ENCODE assay signal across 9 cellular contexts in genomic region chr5:88875609-88876234, GRCh38. TPM values are rescaled to one million over a fixed set of nuclear protein-coding genes. Genes with fewer than 3 reads are reported as not detected.
DNase-seq lines count a peak whose midpoint lies in the region; ATAC-seq, FAIRE-seq and TF ChIP-seq lines count a peak whose summit lies in the region.
"Had no signal": no experiment of that assay in that cellular context is flagged by ENCODE, and none has a peak within 500 bp of the region (broad histone marks: within the 10 kb centered on the region; RNA-seq: fewer than 3 reads in every experiment).

No MANE protein-coding gene starts in this region.

- H3K4me3 Mint-ChIP-seq in naive thymus-derived CD8-positive, alpha-beta T cell, result peak overlapping the region in 1 of 10 donors; percentile 39

- peaks cover 0 to 41% (median 0%) of the 10 kb centered on the region in 4 donors for H3K4me1 Mint-ChIP-seq in naive thymus-derived CD8-positive, alpha-beta T cell

- POLR2A ChIA-PET in K562 (lab: Yijun Ruan, JAX), result interaction anchor here (0.6 kb wide), 1 partner anchor 39 kb away, joined by 3 read pairs; no protein-coding TSS in a partner anchor
- POLR2A ChIA-PET in naive thymus-derived CD8-positive, alpha-beta T cell (lab: Charles Lee), result no interaction called here

- no peaks in the 10 kb centered on the region for H3K9me3 Mint-ChIP-seq in naive thymus-derived CD8-positive, alpha-beta T cell

- peak overlapping the region; percentile 10; the same call in 1 of the 2 replicates for H2AFZ ChIP-seq in K562 (ENCODE audit: low read depth, low read length)

- no peak for TF ChIP-seq RAD21 in K562 (CRISPR knock-in tag; conservative IDR thresholded peaks at IDR 0.05 in 1 of 2, IDR thresholded peaks at IDR 0.05 in 1 of 2)

- CTCF ChIA-PET in K562 (lab: Yijun Ruan, JAX; ENCODE audit: low intra/inter-chr PET ratio), result no interaction called here

- H3K9me3 ChIP-seq in K562 (replicated peaks; ENCODE audit: control insufficient read depth, insufficient read depth, low read depth, low read length), result no peaks in the 10 kb centered on the region
- H3K9me3 ChIP-seq in skeletal muscle satellite cell (replicated peaks; ENCODE audit: low read length), result no peaks in the 10 kb centered on the region

- no TSS peak for BruUV-seq in K562 (replicated peaks; lab: Mats Ljungman, UMichigan)

- H3K27me3 ChIP-seq in K562 (ENCODE audit: control insufficient read depth in 2 of 2, insufficient read depth in 2 of 2, low read length in 2 of 2), result no peaks in the 10 kb centered on the region
- H3K27me3 ChIP-seq in skeletal muscle satellite cell (ENCODE audit: control insufficient read depth, insufficient read depth, low read length), result no peaks in the 10 kb centered on the region

- peak overlapping the region; percentile 30; the same call in 1 of the 3 replicates for H3K27ac ChIP-seq in K562 (ENCODE audit: extremely low read depth, low read depth, low read length)

- H3K4me2 ChIP-seq in K562 (ENCODE audit: insufficient read depth, low read length) (peak overlapping the region; percentile 40; the same call in 1 of the 2 replicates), skeletal muscle satellite cell (ENCODE audit: low read length) (no peak overlapping the region)

- H3K36me3 ChIP-seq in K562 (ENCODE audit: control insufficient read depth, insufficient read depth, low read length), result peaks cover 11% of the 10 kb centered on the region; the same call in 2 of the 3 replicates
- H3K36me3 ChIP-seq in skeletal muscle satellite cell (ENCODE audit: insufficient read depth, low read length), result no peaks in the 10 kb centered on the region

- DNase-seq in K562 (ENCODE audit: extremely low read depth in 1 of 4, low spot score in 3 of 4), result no peak
- no peak for DNase-seq in foreskin fibroblast
- DNase-seq in naive thymus-derived CD8-positive, alpha-beta T cell, result no peak
- DNase-seq in AG20443 (ENCODE audit: low spot score), result no peak
- DNase-seq: NCI-H748 treated with DMSO at 0.1 percent for 48 hours had no signal

- FAIRE-seq in K562 (lab: Jason Lieb, UNC), result no peak

- WGBS in K562 (ENCODE audit: insufficient coverage, low coverage, missing lambda C conversion rate), result 3% methylated on average over 2 of the region's 2 CpGs

- H3K9me1 ChIP-seq in K562 (ENCODE audit: control insufficient read depth, insufficient read depth, low read length), result no peaks in the 10 kb centered on the region

- ATAC-seq in GM19351 (IDR thresholded peaks at IDR 0.05; ENCODE audit: unreplicated experiment) (peak; percentile 32), HG03460 (IDR thresholded peaks at IDR 0.05; ENCODE audit: unreplicated experiment) (peak; percentile 49), K562 (peak; percentile 79), HG03097 (IDR thresholded peaks at IDR 0.05; ENCODE audit: low FRiP score, unreplicated experiment) (no peak)
- no peak for ATAC-seq in naive thymus-derived CD8-positive, alpha-beta T cell

- peaks cover 96% of the 10 kb centered on the region for H3K79me2 ChIP-seq in K562 (ENCODE audit: control insufficient read depth, insufficient read depth, low read length)

- no peaks in the 10 kb centered on the region for H4K20me1 ChIP-seq in K562 (replicated peaks; ENCODE audit: control insufficient read depth, insufficient read depth, low read length)

- TF ChIP-seq EP300 in K562 (IDR thresholded peaks at IDR 0.05; ENCODE audit: low read length), result no peak

- H3K9ac ChIP-seq in K562 (ENCODE audit: insufficient read depth in 1 of 2, low read depth in 2 of 2, low read length in 2 of 2) (peak overlapping the region in 1 of 2 experiments; percentile 6; a peak in 1 of 4 replicates), skeletal muscle satellite cell (ENCODE audit: low read depth, low read length) (peak overlapping the region; percentile 28)

- peaks cover 0 to 13% (median 4%) of the 10 kb centered on the region in 5 donors for H3K27me3 Mint-ChIP-seq in naive thymus-derived CD8-positive, alpha-beta T cell

- H3K36me3 Mint-ChIP-seq in naive thymus-derived CD8-positive, alpha-beta T cell, result no peaks in the 10 kb centered on the region

- no peak overlapping the region for H3K27ac Mint-ChIP-seq in naive thymus-derived CD8-positive, alpha-beta T cell

- TF ChIP-seq POLR2A in K562 (conservative IDR thresholded peaks at IDR 0.05), result peak; percentile 57

- TF ChIP-seq CTCF in K562 (IDR thresholded peaks at IDR 0.05 in 2 of 3, conservative IDR thresholded peaks at IDR 0.05 in 1 of 3; ENCODE audit: insufficient read depth in 2 of 3, low read depth in 1 of 3, low read length in 3 of 3) (no peak), foreskin fibroblast (IDR thresholded peaks at IDR 0.05; ENCODE audit: low read depth, low read length) (no peak)

- H3K4me3 ChIP-seq in K562 (no peak overlapping the region), skeletal muscle satellite cell (ENCODE audit: low read length) (no peak overlapping the region), foreskin fibroblast (ENCODE audit: low read depth in 1 of 2, low read length in 2 of 2) (no peak overlapping the region)

- H3K4me1 ChIP-seq in K562 (replicated peaks in 1 of 2; ENCODE audit: control insufficient read depth in 2 of 2, insufficient read depth in 2 of 2, low read length in 2 of 2) (peaks cover 0 to 2% of the 10 kb centered on the region in 2 experiments; a peak in 1 of 5 replicates), skeletal muscle satellite cell (ENCODE audit: control insufficient read depth, insufficient read depth, low read length) (peaks cover 5% of the 10 kb centered on the region)

- in situ Hi-C loops in K562 (cut with MboI), result no loop called here

- intact Hi-C loops in K562 (cut with micrococcal nuclease), result no loop called here

TF ChIP-seq in K562, 482 proteins besides CTCF, POLR2A, EP300 and RAD21 (continues in another document):
- TF ChIP-seq PML (IDR thresholded peaks at IDR 0.05; ENCODE audit: low read length), result 0 out of 2 replicates have a peak, but pooled peaks have one; percentile 29
- no peak for TF ChIP-seq ZNF124 (CRISPR knock-in tag; IDR thresholded peaks at IDR 0.05)
- TF ChIP-seq POLR2AphosphoS5 (IDR thresholded peaks at IDR 0.05; ENCODE audit: control insufficient read depth, insufficient read depth, low read depth, low read length), result peak; percentile 59; the same call in 1 of the 2 replicates
- TF ChIP-seq HNRNPH1 (optimal IDR thresholded peaks at IDR 0.05; ENCODE audit: low read depth, low read length), result no peak
- TF ChIP-seq GABPA (tag; conservative IDR thresholded peaks at IDR 0.05; ENCODE audit: low read depth), result 0 out of 2 replicates have a peak, but pooled peaks have one; percentile 28
- TF ChIP-seq ZBTB2 (IDR thresholded peaks at IDR 0.05), result no peak
- TF ChIP-seq ZNF655 (CRISPR knock-in tag; IDR thresholded peaks at IDR 0.05), result no peak
- 0 out of 2 replicates have a peak, but pooled peaks have one; percentile 36 for TF ChIP-seq POLR2H (tag; IDR thresholded peaks at IDR 0.05; ENCODE audit: low read depth)
- no peak for TF ChIP-seq HNRNPLL (IDR thresholded peaks at IDR 0.05; ENCODE audit: low read depth, low read length, poor library complexity, severe bottlenecking)
- TF ChIP-seq TBP (optimal IDR thresholded peaks at IDR 0.05; ENCODE audit: low read depth, low read length), result peak; percentile 33

RNA-seq across cellular contexts. Expression of gene MEF2C, which starts 7.3 kb away (rescaled TPM):
- 52.4 and 139 TPM in 2 replicates for total RNA-seq in K562 (2011; cell fraction: chromatin; rRNA removed; ENCODE audit: low replicate concordance)
- total RNA-seq in K562 (2011; cell fraction: nucleolus; rRNA removed), result 18.3 and 23.4 TPM in 2 replicates
- 41.7 and 68.3 TPM in 2 replicates for total RNA-seq in K562 (2011; cell fraction: nucleoplasm; rRNA removed)
- total RNA-seq in K562 (2014; rRNA removed), result 47.6 and 50.1 TPM in 2 replicates
- 62.4 and 74.7 TPM in 2 replicates for total RNA-seq in K562 (2014; rRNA removed; fragmentation: Illumina TruSeq; extraction: Trizol)
- 52.6 and 58.3 TPM in 2 replicates for total RNA-seq in K562 (2015; rRNA removed; fragmentation: Illumina TruSeq; extraction: Trizol)
- 56.5 and 64.5 TPM in 2 replicates for total RNA-seq in K562 (2021)
- 35.4 and 37.6 TPM in 2 replicates for polyA plus RNA-seq in K562 (2011; rRNA removed)
- polyA plus RNA-seq in K562 (2011; cell fraction: cytosol; rRNA removed), result 57.3 and 69.3 TPM in 2 replicates
- 45.1 and 48.9 TPM in 2 replicates for polyA plus RNA-seq in K562 (2011; cell fraction: nucleus; rRNA removed)
- 25.7 and 46.6 TPM in 2 replicates for polyA plus RNA-seq in K562 (2012)
- 62.3 and 67.8 TPM in 2 replicates for polyA plus RNA-seq in K562 (2014; fragmentation: Illumina TruSeq; extraction: Trizol)
- polyA plus RNA-seq in K562 (2014; fragmentation: Nextera tagmentation; extraction: Ambion mirVana), result 10 to 100 TPM; 48.2 to 66.3 TPM
- 25.1 and 28.8 TPM in 2 replicates for polyA plus RNA-seq in K562 (2014; rRNA removed)
- 181 and 196 TPM in 2 replicates for polyA minus RNA-seq in K562 (2011; rRNA and poly(A)+ RNA removed)
- 45.1 and 47.7 TPM in 2 replicates for polyA minus RNA-seq in K562 (2011; cell fraction: cytosol; rRNA and poly(A)+ RNA removed)
- polyA minus RNA-seq in K562 (2011; cell fraction: nucleus; rRNA and poly(A)+ RNA removed), result 97.3 and 153 TPM in 2 replicates
- total RNA-seq in skeletal muscle satellite cell (2012; rRNA removed), result 2.3 and 23.2 TPM in 2 replicates
- total RNA-seq in naive thymus-derived CD8-positive, alpha-beta T cell, result 10 to 100 TPM in 1 of 2 experiments, 1 to 10 TPM in 1; 8.9 to 10.8 TPM
- polyA plus RNA-seq in naive thymus-derived CD8-positive, alpha-beta T cell, result under 1 TPM; 0.14 to 0.48 (median 0.46) TPM

Comparison
In these comparisons a context has a peak if more than half of its experiments do, and no peak if none do; other contexts are left out.
1. ATAC-seq: peak in GM19351 (single experiment), HG03460 (single experiment) and K562 (single experiment); none in naive thymus-derived CD8-positive, alpha-beta T cell (0 of 2) and HG03097 (single experiment).